ENCODE assay signal across 1 cellular context in genomic region chr19:10069046-10069445, GRCh38.
TF ChIP-seq lines count a peak whose summit lies in the region.

No MANE protein-coding gene starts in this region.

TF ChIP-seq in H1, 55 proteins besides CTCF, POLR2A, EP300 and RAD21:
- TF ChIP-seq EGR1 (IDR thresholded peaks at IDR 0.05; ENCODE audit: borderline replicate concordance, low read depth, low read length) (no peak), MAX (IDR thresholded peaks at IDR 0.05) (no peak), CHD2 (IDR thresholded peaks at IDR 0.05; ENCODE audit: low read length) (no peak), RFX5 (IDR thresholded peaks at IDR 0.05; ENCODE audit: borderline replicate concordance, low read depth, low read length) (no peak), NANOG (IDR thresholded peaks at IDR 0.05; ENCODE audit: insufficient read depth, low read depth, low read length, poor library complexity, severe bottlenecking) (no peak), TAF1 (IDR thresholded peaks at IDR 0.05; ENCODE audit: low read depth, low read length) (no peak), KDM1A (IDR thresholded peaks at IDR 0.05; ENCODE audit: borderline replicate concordance, low read length) (no peak), USF2 (IDR thresholded peaks at IDR 0.05; ENCODE audit: low read length) (no peak), TEAD4 (IDR thresholded peaks at IDR 0.05; ENCODE audit: low read depth, low read length) (no peak), POU5F1 (IDR thresholded peaks at IDR 0.05; ENCODE audit: low read depth, low read length) (no peak)
